8 cellular contexts compared by ENCODE assay signal in genomic region chr7:128427289-128427891, GRCh38. TPM values are rescaled to one million over a fixed set of nuclear protein-coding genes. Genes with fewer than 3 reads are reported as not detected.
DNase-seq lines count a peak whose midpoint lies in the region; TF ChIP-seq lines count a peak whose summit lies in the region.

No MANE protein-coding gene starts in this region.

- no peaks in the 10 kb centered on the region for H3K27me3 ChIP-seq in SU-DHL-6 (ENCODE audit: low read length)

- no peaks in the 10 kb centered on the region for H3K79me2 ChIP-seq in SU-DHL-6 (ENCODE audit: insufficient read depth, low read length)

- no peaks in the 10 kb centered on the region for H3K9me3 Mint-ChIP-seq in osteocyte (ENCODE audit: unreplicated experiment)

- H3K9me3 ChIP-seq in SU-DHL-6 (ENCODE audit: insufficient read depth, low read length) = no peaks in the 10 kb centered on the region

- DNase-seq in AG20443 (ENCODE audit: low spot score) = peak; percentile 66
- peak; percentile 22 for DNase-seq in GF-D8 (lab: John Stamatoyannopoulos, UW)
- peak; percentile 57 for DNase-seq in NCI-H1092 treated with DMSO at 0.1 percent for 48 hours (lab: John Stamatoyannopoulos, UW)
- DNase-seq in fibroblast of the conjunctiva (ENCODE audit: low read depth) = peak; percentile 50
- no peak for DNase-seq in osteocyte (ENCODE audit: extremely low spot score, unreplicated experiment)
- no peak for DNase-seq in posterior cingulate gyrus
- no peak for DNase-seq in posterior vena cava (ENCODE audit: low spot score)

- H3F3A ChIP-seq in SU-DHL-6 (ENCODE audit: insufficient read depth) = no peaks in the 10 kb centered on the region

- no peak overlapping the region for H3K9ac ChIP-seq in SU-DHL-6 (ENCODE audit: low read length)

- H3K36me3 Mint-ChIP-seq in osteocyte (ENCODE audit: unreplicated experiment) = no peaks in the 10 kb centered on the region

- no peak overlapping the region for H3K27ac Mint-ChIP-seq in osteocyte (ENCODE audit: unreplicated experiment)

- intact Hi-C loops in posterior cingulate gyrus (cut with DNase I) (loop anchor here (1.0 to 5.0 kb wide), 2 partner anchors 32 to 455 kb away; no protein-coding TSS in a partner anchor), posterior vena cava (cut with DNase I) (loop anchor here (2.0 to 5.0 kb wide), 2 partner anchors 29 to 35 kb away; no protein-coding TSS in a partner anchor)

- peak; percentile 57 for TF ChIP-seq CTCF in SU-DHL-6 (IDR thresholded peaks at IDR 0.05; ENCODE audit: insufficient read depth, low read length, poor library complexity, severe bottlenecking)
- peak; percentile 78 for TF ChIP-seq CTCF in osteocyte (IDR thresholded peaks at IDR 0.05)

- no peak overlapping the region for H3K4me3 Mint-ChIP-seq in osteocyte (ENCODE audit: unreplicated experiment)

- no peaks in the 10 kb centered on the region for H3K36me3 ChIP-seq in SU-DHL-6 (ENCODE audit: low read length)

- H3K9me2 ChIP-seq in SU-DHL-6 (replicated peaks; ENCODE audit: insufficient read depth, low read length) = no peaks in the 10 kb centered on the region

- no peak overlapping the region for H2AFZ ChIP-seq in SU-DHL-6 (ENCODE audit: low read depth, low read length, severe bottlenecking)

- H3K4me3 ChIP-seq in SU-DHL-6 (ENCODE audit: insufficient read depth, low read length, poor library complexity, severe bottlenecking) = no peak overlapping the region

- no peak overlapping the region for H3K4me2 ChIP-seq in SU-DHL-6 (ENCODE audit: low read depth, low read length, poor library complexity, severe bottlenecking)

- H4K20me1 ChIP-seq in SU-DHL-6 (ENCODE audit: low read depth, low read length) = no peaks in the 10 kb centered on the region

- peaks cover 10% of the 10 kb centered on the region for H3K27me3 Mint-ChIP-seq in osteocyte (ENCODE audit: unreplicated experiment)

- H3K4me1 Mint-ChIP-seq in osteocyte (ENCODE audit: unreplicated experiment) = peaks cover 4% of the 10 kb centered on the region

- H3K27ac ChIP-seq in SU-DHL-6 (ENCODE audit: low read depth, low read length) = no peak overlapping the region

RNA-seq across cellular contexts. Expression of gene IMPDH1, which starts 17.6 kb away (rescaled TPM):
- 33.5 and 36.2 TPM in 2 replicates for total RNA-seq in osteocyte
- total RNA-seq in posterior vena cava = 10 to 100 TPM; 44.7 to 49.4 TPM

RNA-seq across cellular contexts. Expression of gene HILPDA, which starts 28.3 kb away (rescaled TPM):
- total RNA-seq in osteocyte = 7.4 and 8.8 TPM in 2 replicates
- total RNA-seq in posterior vena cava = 10 to 100 TPM; 12.8 to 18.1 TPM

RNA-seq across cellular contexts. Expression of gene METTL2B, which starts 49.2 kb away (rescaled TPM):
- total RNA-seq in osteocyte (31.4 and 33.2 TPM in 2 replicates), posterior vena cava (10 to 100 TPM; 22.0 to 23.6 TPM)

Comparison
In these comparisons a context has a peak if more than half of its experiments do, and no peak if none do; other contexts are left out.
1. DNase-seq: peak in AG20443 (single experiment), GF-D8 (single experiment), NCI-H1092 treated with DMSO at 0.1 percent for 48 hours (single experiment) and fibroblast of the conjunctiva (single experiment); none in osteocyte (single experiment), posterior cingulate gyrus (0 of 10) and posterior vena cava (single experiment).